Comparison of ENCODE assay signal across 1 cellular context in genomic region chr11:66685276-66686099, GRCh38.
TF ChIP-seq lines count a peak whose summit lies in the region.

No MANE protein-coding gene starts in this region.

TF ChIP-seq in IMR-90, 13 proteins besides CTCF, POLR2A, EP300 and RAD21 (continued from another document):
- TF ChIP-seq ELK1 (IDR thresholded peaks at IDR 0.05; ENCODE audit: borderline replicate concordance, low read depth, low read length) (no peak), NFE2L2 (IDR thresholded peaks at IDR 0.05; ENCODE audit: low read depth, low read length) (no peak), CEBPB (IDR thresholded peaks at IDR 0.05; ENCODE audit: low read depth, low read length) (no peak), MXI1 (IDR thresholded peaks at IDR 0.05; ENCODE audit: borderline replicate concordance, low read depth, low read length) (no peak), BHLHE40 (IDR thresholded peaks at IDR 0.05; ENCODE audit: low read depth, low read length) (no peak), RFX5 (IDR thresholded peaks at IDR 0.05; ENCODE audit: low read depth, low read length) (no peak), MAFK (IDR thresholded peaks at IDR 0.05; ENCODE audit: low read depth, low read length) (no peak), USF2 (IDR thresholded peaks at IDR 0.05; ENCODE audit: low read depth, low read length) (no peak), RCOR1 (IDR thresholded peaks at IDR 0.05; ENCODE audit: insufficient replicate concordance, low read length) (no peak), MAZ (IDR thresholded peaks at IDR 0.05; ENCODE audit: borderline replicate concordance, low read depth, low read length) (no peak), CHD1 (IDR thresholded peaks at IDR 0.05; ENCODE audit: low read depth, low read length) (no peak), FOS (IDR thresholded peaks at IDR 0.05; ENCODE audit: low read depth, low read length) (no peak)
